ENCODE assay signal across 1 cellular context in the genomic region with DNA sequence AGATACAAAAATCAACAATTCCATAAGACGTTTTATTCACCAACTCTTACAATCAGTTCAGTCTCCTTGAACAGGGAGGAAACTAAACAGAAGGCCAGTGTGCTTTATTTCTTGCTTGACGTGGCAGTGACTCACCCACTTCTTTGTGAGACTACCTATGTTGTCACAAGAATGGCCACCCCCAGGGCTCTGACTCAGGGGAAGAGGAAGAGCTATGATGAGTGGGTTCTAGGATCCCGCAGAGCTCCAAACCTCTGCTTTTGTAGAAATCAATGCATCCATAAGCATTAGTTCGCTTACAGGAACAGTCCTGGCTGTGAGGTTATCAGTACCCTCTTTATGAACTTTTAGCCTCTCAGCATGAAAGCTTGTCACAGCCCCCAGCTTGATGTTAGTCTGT.
A peak's percentile ranks its signal among the peaks of the same experiment; 100 is the strongest.
TF ChIP-seq lines count a peak whose summit lies in the region.

No MANE protein-coding gene starts in this region.

TF ChIP-seq in K562, 482 proteins besides CTCF, POLR2A, EP300 and RAD21 (continued from another document):
- TF ChIP-seq FOSL1 (tag; conservative IDR thresholded peaks at IDR 0.05) (peak; percentile 87), CREB1 (IDR thresholded peaks at IDR 0.05) (0 out of 2 replicates have a peak, but pooled peaks have one; percentile 41), CREB1 (CRISPR knock-in tag; IDR thresholded peaks at IDR 0.05) (no peak), EGR1 (conservative IDR thresholded peaks at IDR 0.05) (0 out of 2 replicates have a peak, but pooled peaks have one; percentile 33)
- TF ChIP-seq, protein P1, sequence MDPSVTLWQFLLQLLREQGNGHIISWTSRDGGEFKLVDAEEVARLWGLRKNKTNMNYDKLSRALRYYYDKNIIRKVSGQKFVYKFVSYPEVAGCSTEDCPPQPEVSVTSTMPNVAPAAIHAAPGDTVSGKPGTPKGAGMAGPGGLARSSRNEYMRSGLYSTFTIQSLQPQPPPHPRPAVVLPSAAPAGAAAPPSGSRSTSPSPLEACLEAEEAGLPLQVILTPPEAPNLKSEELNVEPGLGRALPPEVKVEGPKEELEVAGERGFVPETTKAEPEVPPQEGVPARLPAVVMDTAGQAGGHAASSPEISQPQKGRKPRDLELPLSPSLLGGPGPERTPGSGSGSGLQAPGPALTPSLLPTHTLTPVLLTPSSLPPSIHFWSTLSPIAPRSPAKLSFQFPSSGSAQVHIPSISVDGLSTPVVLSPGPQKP (CRISPR knock-in tag; IDR thresholded peaks at IDR 0.05), result no peak
